In genomic region chr15:74011610-74012009, GRCh38 we compare ENCODE assay signal across 12 cellular contexts. TPM values are rescaled to one million over a fixed set of nuclear protein-coding genes. Genes with fewer than 3 reads are reported as not detected.
DNase-seq lines count a peak whose midpoint lies in the region; ATAC-seq and TF ChIP-seq lines count a peak whose summit lies in the region.
"Had no signal": no experiment of that assay in that cellular context is flagged by ENCODE, and none has a peak within 500 bp of the region (broad histone marks: within the 10 kb centered on the region; RNA-seq: fewer than 3 reads in every experiment).

No MANE protein-coding gene starts in this region.

- H3K9me3 Mint-ChIP-seq in naive thymus-derived CD4-positive, alpha-beta T cell, result no peaks in the 10 kb centered on the region

- H3K4me3 ChIP-seq in ACC112 (ENCODE audit: low read depth, low read length) (peak overlapping the region; percentile 51), foreskin fibroblast (ENCODE audit: low read depth in 1 of 2, low read length in 2 of 2) (no peak overlapping the region), osteoblast (ENCODE audit: insufficient read depth, low read length) (no peak overlapping the region), Karpas-422 (ENCODE audit: low read length) (no peak overlapping the region)
- H3K4me3 ChIP-seq in naive thymus-derived CD4-positive, alpha-beta T cell (ENCODE audit: low read length), result no peak overlapping the region
- H3K4me3 ChIP-seq: body of pancreas had no signal

- intact Hi-C loops in naive thymus-derived CD4-positive, alpha-beta T cell (cut with micrococcal nuclease), result no loop called here

- peaks cover 36 to 84% (median 74%) of the 10 kb centered on the region in 7 donors for H3K4me1 Mint-ChIP-seq in naive thymus-derived CD4-positive, alpha-beta T cell

- H3K27ac ChIP-seq in ACC112 (ENCODE audit: low read depth, low read length), result peak overlapping the region; percentile 67
- peak overlapping the region; percentile 33; the same call in 1 of the 2 replicates for H3K27ac ChIP-seq in RWPE1
- H3K27ac ChIP-seq in osteoblast (ENCODE audit: low read depth, low read length), result no peak overlapping the region
- H3K27ac ChIP-seq in Karpas-422 (ENCODE audit: low read length), result no peak overlapping the region
- H3K27ac ChIP-seq in naive thymus-derived CD4-positive, alpha-beta T cell (ENCODE audit: low read depth, low read length), result no peak overlapping the region

- H3K9me2 ChIP-seq in Karpas-422 (replicated peaks; ENCODE audit: insufficient read depth, low read length), result no peaks in the 10 kb centered on the region

- TF ChIP-seq CTCF in RWPE1 (conservative IDR thresholded peaks at IDR 0.05; ENCODE audit: low read depth) (no peak), foreskin fibroblast (IDR thresholded peaks at IDR 0.05; ENCODE audit: low read depth, low read length) (no peak), osteoblast (IDR thresholded peaks at IDR 0.05; ENCODE audit: extremely low read depth, low read depth, low read length) (no peak)

- CTCF ChIA-PET in RWPE1 (lab: Yijun Ruan, JAX), result no interaction called here
- CTCF ChIA-PET in naive thymus-derived CD4-positive, alpha-beta T cell (lab: Charles Lee), result interaction anchor here (1.6 kb wide), 1 partner anchor 37 kb away, joined by 3 read pairs; no protein-coding TSS in a partner anchor

- peak overlapping the region in 2 of 9 donors; percentile 39 to 56 for H3K27ac Mint-ChIP-seq in naive thymus-derived CD4-positive, alpha-beta T cell
- H3K27ac Mint-ChIP-seq: B cell had no signal

- peak overlapping the region; percentile 47 for H3K4me2 ChIP-seq in osteoblast (ENCODE audit: insufficient read depth, low read length)
- H3K4me2 ChIP-seq in Karpas-422 (ENCODE audit: low read depth, low read length, poor library complexity, severe bottlenecking), result no peak overlapping the region

- H3K79me2 ChIP-seq in ACC112 (ENCODE audit: control insufficient read depth, insufficient read depth, low read length, unreplicated experiment) (peaks cover 92% of the 10 kb centered on the region), osteoblast (ENCODE audit: insufficient read depth, low read length) (peaks cover 89% of the 10 kb centered on the region), Karpas-422 (ENCODE audit: low read length) (peaks cover 85% of the 10 kb centered on the region)

- H3K4me1 ChIP-seq in ACC112 (ENCODE audit: control insufficient read depth, insufficient read depth, low read length, unreplicated experiment), result peaks cover 47% of the 10 kb centered on the region
- H3K4me1 ChIP-seq in osteoblast (ENCODE audit: insufficient read depth, low read length), result peaks cover 15% of the 10 kb centered on the region
- H3K4me1 ChIP-seq in Karpas-422 (ENCODE audit: low read length), result peaks cover 13% of the 10 kb centered on the region
- H3K4me1 ChIP-seq in naive thymus-derived CD4-positive, alpha-beta T cell (ENCODE audit: control insufficient read depth in 2 of 2, insufficient read depth in 2 of 2, low read length in 2 of 2), result peaks cover 11 to 33% of the 10 kb centered on the region in 2 donors

- peaks cover 3 to 53% (median 35%) of the 10 kb centered on the region in 5 donors for H3K36me3 Mint-ChIP-seq in naive thymus-derived CD4-positive, alpha-beta T cell

- H3K27me3 ChIP-seq in ACC112 (ENCODE audit: insufficient read depth, low read length), result no peaks in the 10 kb centered on the region
- no peaks in the 10 kb centered on the region for H3K27me3 ChIP-seq in osteoblast (ENCODE audit: insufficient read depth, low read length)
- H3K27me3 ChIP-seq in Karpas-422 (ENCODE audit: low read length), result no peaks in the 10 kb centered on the region
- no peaks in the 10 kb centered on the region for H3K27me3 ChIP-seq in naive thymus-derived CD4-positive, alpha-beta T cell (ENCODE audit: control insufficient read depth in 2 of 2, insufficient read depth in 2 of 2, low read length in 2 of 2)
- H3K27me3 ChIP-seq: body of pancreas had no signal

- H4K20me1 ChIP-seq in osteoblast (ENCODE audit: insufficient read depth, low read length) (peaks cover 68% of the 10 kb centered on the region), Karpas-422 (ENCODE audit: insufficient read depth, low read depth, low read length) (no peaks in the 10 kb centered on the region)

- no peak overlapping the region for H2AFZ ChIP-seq in ACC112 (ENCODE audit: low read length, unreplicated experiment)
- no peak overlapping the region for H2AFZ ChIP-seq in osteoblast (ENCODE audit: low read length)
- H2AFZ ChIP-seq in Karpas-422 (ENCODE audit: low read length), result no peak overlapping the region

- peak overlapping the region in 3 of 10 donors; percentile 10 to 29 (median 20) for H3K4me3 Mint-ChIP-seq in naive thymus-derived CD4-positive, alpha-beta T cell
- H3K4me3 Mint-ChIP-seq: B cell had no signal

- H3K9me3 ChIP-seq in osteoblast (ENCODE audit: low read depth, low read length) (no peaks in the 10 kb centered on the region), Karpas-422 (ENCODE audit: low read length) (no peaks in the 10 kb centered on the region)
- H3K9me3 ChIP-seq in naive thymus-derived CD4-positive, alpha-beta T cell (ENCODE audit: control insufficient read depth in 2 of 3, low read length in 3 of 3), result no peaks in the 10 kb centered on the region
- H3K9me3 ChIP-seq: body of pancreas had no signal

- no peaks in the 10 kb centered on the region for H3K27me3 Mint-ChIP-seq in naive thymus-derived CD4-positive, alpha-beta T cell
- H3K27me3 Mint-ChIP-seq: B cell had no signal

- POLR2A ChIA-PET in RWPE1 (lab: Yijun Ruan, JAX; ENCODE audit: low non-redundant PET), result no interaction called here
- POLR2A ChIA-PET in naive thymus-derived CD4-positive, alpha-beta T cell (lab: Charles Lee), result interaction anchor here (1.2 kb wide), 1 partner anchor 10 kb away, joined by 3 read pairs; no protein-coding TSS in a partner anchor

- peaks cover 41% of the 10 kb centered on the region for H3K36me3 ChIP-seq in ACC112 (ENCODE audit: insufficient read depth, low read length)
- H3K36me3 ChIP-seq in osteoblast (ENCODE audit: insufficient read depth, low read length), result peaks cover 23% of the 10 kb centered on the region
- peaks cover 17% of the 10 kb centered on the region for H3K36me3 ChIP-seq in Karpas-422 (ENCODE audit: insufficient read depth, low read length)
- peaks cover 0 to 14% (median 0%) of the 10 kb centered on the region in 3 experiments for H3K36me3 ChIP-seq in naive thymus-derived CD4-positive, alpha-beta T cell (ENCODE audit: control insufficient read depth in 2 of 3, insufficient read depth in 3 of 3, low read length in 3 of 3)

- no peak for ATAC-seq in naive thymus-derived CD4-positive, alpha-beta T cell
- ATAC-seq in GM19397 (IDR thresholded peaks at IDR 0.05; ENCODE audit: unreplicated experiment), result no peak
- ATAC-seq: body of pancreas had no signal

- DNase-seq in RWPE1 (ENCODE audit: low spot score), result no peak
- DNase-seq in foreskin fibroblast, result peak; percentile 53 to 76
- DNase-seq in osteoblast (ENCODE audit: insufficient read length, low spot score, missing footprints), result no peak
- no peak for DNase-seq in SHP77 (lab: John Stamatoyannopoulos, UW)
- DNase-seq in Karpas-422, result no peak
- DNase-seq in naive thymus-derived CD4-positive, alpha-beta T cell, result no peak
- DNase-seq: NCI-H1092 treated with DMSO at 0.1 percent for 48 hours, NCI-H774 had no signal

- no peak overlapping the region for H3K9ac ChIP-seq in Karpas-422 (ENCODE audit: low read length)

RNA-seq across cellular contexts. Expression of gene PML, which starts 17.1 kb away (rescaled TPM):
- 46.7 and 50.7 TPM in 2 replicates for total RNA-seq in osteoblast
- 15.4 and 21.5 TPM in 2 replicates for total RNA-seq in Karpas-422 (2014; rRNA removed; shearing (Covaris generic); ENCODE audit: low replicate concordance)
- total RNA-seq in naive thymus-derived CD4-positive, alpha-beta T cell, result 100 to 1,000 TPM in 1 of 5 experiments, 10 to 100 TPM in 4; 42.1 to 113 (median 64.8) TPM
- polyA plus RNA-seq in naive thymus-derived CD4-positive, alpha-beta T cell, result 10 to 100 TPM; 18.1 to 34.3 TPM

RNA-seq across cellular contexts. Expression of gene STOML1, which starts 19.5 kb away (rescaled TPM):
- total RNA-seq in osteoblast, result 14.1 and 15.0 TPM in 2 replicates
- total RNA-seq in Karpas-422 (2014; rRNA removed; shearing (Covaris generic); ENCODE audit: low replicate concordance), result 2.3 and 5.4 TPM in 2 replicates
- total RNA-seq in naive thymus-derived CD4-positive, alpha-beta T cell, result 10 to 100 TPM in 3 of 5 experiments, 1 to 10 TPM in 2; 7.5 to 14.5 (median 12.3) TPM
- polyA plus RNA-seq in naive thymus-derived CD4-positive, alpha-beta T cell, result 10 to 100 TPM; 18.7 to 21.3 TPM

Comparison
In these comparisons a context has a peak if more than half of its experiments do, and no peak if none do; other contexts are left out.
1. H3K27ac ChIP-seq: peak in ACC112 (single experiment) and RWPE1 (single experiment); none in osteoblast (single experiment), Karpas-422 (single experiment) and naive thymus-derived CD4-positive, alpha-beta T cell (single experiment).
2. DNase-seq: peak in foreskin fibroblast (2 of 2); none in RWPE1 (single experiment), osteoblast (single experiment), SHP77 (0 of 2), Karpas-422 (single experiment) and naive thymus-derived CD4-positive, alpha-beta T cell (0 of 9).